17 cellular contexts compared by ENCODE assay signal in genomic region chr10:43801137-43801536, GRCh38.
DNase-seq lines count a peak whose midpoint lies in the region; ATAC-seq and TF ChIP-seq lines count a peak whose summit lies in the region.
"Had no signal": no experiment of that assay in that cellular context is flagged by ENCODE, and none has a peak within 500 bp of the region (broad histone marks: within the 10 kb centered on the region; RNA-seq: fewer than 3 reads in every experiment).

No MANE protein-coding gene starts in this region.

- H3K4me2 ChIP-seq in mesenchymal stem cell (ENCODE audit: low read length, poor library complexity, severe bottlenecking): no peak overlapping the region

- no peak overlapping the region for H2AFZ ChIP-seq in mesenchymal stem cell (ENCODE audit: low read depth, low read length)

- H4K91ac ChIP-seq in mesenchymal stem cell (ENCODE audit: low read length): no peak overlapping the region

- DNase-seq in heart right ventricle (no peak), right atrium auricular region (ENCODE audit: low spot score) (no peak), adipocyte (ENCODE audit: low read depth) (no peak), mesenchymal stem cell (no peak), esophagus muscularis mucosa (ENCODE audit: extremely low spot score) (no peak)
- DNase-seq in activated CD8-positive, alpha-beta memory T cell treated with anti-CD3 and anti-CD28 coated beads, Interleukin-2, amount 50 U/mL, for 48 hours: no peak
- DNase-seq: H7, HFFc6, IMR-90, NCI-H1048, NCI-H1436 treated with DMSO at 0.1 percent for 48 hours, NCI-H2029, NCI-H345 had no signal

- H3K79me1 ChIP-seq in mesenchymal stem cell (replicated peaks; ENCODE audit: low read length, poor library complexity, severe bottlenecking): no peaks in the 10 kb centered on the region

- H3K27ac ChIP-seq in heart right ventricle (peak overlapping the region in 5 of 10 donors; percentile 3 to 66 (median 27)), right atrium auricular region (no peak overlapping the region), mesenchymal stem cell (ENCODE audit: low read length, poor library complexity, severe bottlenecking) (no peak overlapping the region), subcutaneous abdominal adipose tissue (ENCODE audit: low read depth, low read length) (peak overlapping the region; percentile 26), esophagus muscularis mucosa (replicated peaks in 1 of 4) (no peak overlapping the region)
- H3K27ac ChIP-seq: C4-2B, SJSA1 had no signal

- H3K36me3 ChIP-seq in heart right ventricle: no peaks in the 10 kb centered on the region
- no peaks in the 10 kb centered on the region for H3K36me3 ChIP-seq in right atrium auricular region
- no peaks in the 10 kb centered on the region for H3K36me3 ChIP-seq in adipocyte (ENCODE audit: control insufficient read depth, insufficient read depth, low read length, severe bottlenecking)
- no peaks in the 10 kb centered on the region for H3K36me3 ChIP-seq in mesenchymal stem cell (ENCODE audit: control insufficient read depth in 1 of 2, insufficient read depth in 2 of 2, low read depth in 1 of 2, low read length in 2 of 2)
- no peaks in the 10 kb centered on the region for H3K36me3 ChIP-seq in subcutaneous abdominal adipose tissue (ENCODE audit: control insufficient read depth in 5 of 5, insufficient read depth in 5 of 5, low read length in 5 of 5)
- no peaks in the 10 kb centered on the region for H3K36me3 ChIP-seq in esophagus muscularis mucosa
- H3K36me3 ChIP-seq: SJSA1 had no signal

- H3K4me1 ChIP-seq in heart right ventricle (peaks cover 0 to 14% (median 0%) of the 10 kb centered on the region in 9 donors), right atrium auricular region (no peaks in the 10 kb centered on the region), adipocyte (ENCODE audit: control insufficient read depth, insufficient read depth, low read length) (peaks cover 23% of the 10 kb centered on the region), mesenchymal stem cell (ENCODE audit: control insufficient read depth, insufficient read depth, low read depth, low read length) (peaks cover 5% of the 10 kb centered on the region), subcutaneous abdominal adipose tissue (ENCODE audit: control insufficient read depth in 5 of 5, insufficient read depth in 5 of 5, low read length in 5 of 5) (peaks cover 0 to 21% (median 15%) of the 10 kb centered on the region in 5 donors), esophagus muscularis mucosa (no peaks in the 10 kb centered on the region)
- H3K4me1 ChIP-seq: SJSA1 had no signal

- H3K14ac ChIP-seq in mesenchymal stem cell (ENCODE audit: low read length in 2 of 2): no peak overlapping the region

- H2BK120ac ChIP-seq in mesenchymal stem cell (ENCODE audit: low read depth, low read length): no peak overlapping the region

- peak overlapping the region in 1 of 2 experiments; percentile 15 for H3K4ac ChIP-seq in mesenchymal stem cell (ENCODE audit: low read depth in 1 of 2, low read length in 2 of 2)

- peak overlapping the region; percentile 39 for H4K8ac ChIP-seq in mesenchymal stem cell (ENCODE audit: low read length)

- ATAC-seq in heart right ventricle (peak in 5 of 8 donors; percentile 10 to 66 (median 37)), HG02970 (IDR thresholded peaks at IDR 0.05; ENCODE audit: low FRiP score, unreplicated experiment) (no peak)

- no peak overlapping the region for H2BK5ac ChIP-seq in mesenchymal stem cell (ENCODE audit: low read depth, low read length, poor library complexity, severe bottlenecking)

- H2BK15ac ChIP-seq in mesenchymal stem cell (ENCODE audit: low read depth, poor library complexity, severe bottlenecking): no peak overlapping the region

- no peak overlapping the region for H2BK12ac ChIP-seq in mesenchymal stem cell (ENCODE audit: low read length in 2 of 2)

- H3K9ac ChIP-seq in adipocyte (ENCODE audit: low read length): peak overlapping the region; percentile 23
- no peak overlapping the region for H3K9ac ChIP-seq in mesenchymal stem cell (ENCODE audit: low read length)
- H3K9ac ChIP-seq in subcutaneous abdominal adipose tissue (ENCODE audit: low read length in 5 of 5): peak overlapping the region in 1 of 5 donors; percentile 44

- no peak for TF ChIP-seq EP300 in esophagus muscularis mucosa (IDR thresholded peaks at IDR 0.05)

- H2AK5ac ChIP-seq in mesenchymal stem cell (ENCODE audit: low read length, severe bottlenecking): no peak overlapping the region

- H3K27me3 ChIP-seq in heart right ventricle: no peaks in the 10 kb centered on the region
- no peaks in the 10 kb centered on the region for H3K27me3 ChIP-seq in right atrium auricular region
- H3K27me3 ChIP-seq in adipocyte (replicated peaks; ENCODE audit: control insufficient read depth, insufficient read depth, low read length): peaks cover 7% of the 10 kb centered on the region
- H3K27me3 ChIP-seq in mesenchymal stem cell (ENCODE audit: control insufficient read depth in 1 of 2, insufficient read depth in 1 of 2, low read length in 2 of 2): peaks cover 25 to 34% of the 10 kb centered on the region in 2 experiments
- H3K27me3 ChIP-seq in subcutaneous abdominal adipose tissue (ENCODE audit: control insufficient read depth in 5 of 5, insufficient read depth in 4 of 5, low read length in 5 of 5): no peaks in the 10 kb centered on the region
- H3K27me3 ChIP-seq in esophagus muscularis mucosa: peaks cover 0 to 10% (median 0%) of the 10 kb centered on the region in 4 donors

- TF ChIP-seq CTCF in heart right ventricle (IDR thresholded peaks at IDR 0.05) (no peak), right atrium auricular region (IDR thresholded peaks at IDR 0.05) (no peak), esophagus muscularis mucosa (IDR thresholded peaks at IDR 0.05) (no peak)

- WGBS in heart right ventricle, 2 donors: 62 to 77% methylated on average over 4 of the region's 4 CpGs
- WGBS in mesenchymal stem cell: 90% methylated on average over 4 of the region's 4 CpGs
- WGBS in esophagus muscularis mucosa: 63% methylated on average over 4 of the region's 4 CpGs

- intact Hi-C loops in heart right ventricle (cut with DNase I): loop anchor here in 1 of 10 donors (10.0 kb wide), 1 partner anchor 106 kb away; no protein-coding TSS in a partner anchor
- intact Hi-C loops in esophagus muscularis mucosa (cut with DNase I): no loop called here

- H3K18ac ChIP-seq in mesenchymal stem cell (ENCODE audit: low read depth in 1 of 2, low read length in 2 of 2): peak overlapping the region in 1 of 2 experiments; percentile 48

- TF ChIP-seq POLR2A in esophagus muscularis mucosa (IDR thresholded peaks at IDR 0.05; ENCODE audit: low read depth): no peak

- no peak overlapping the region for H3K4me3 ChIP-seq in heart right ventricle
- H3K4me3 ChIP-seq in right atrium auricular region: no peak overlapping the region
- H3K4me3 ChIP-seq in adipocyte (ENCODE audit: low read length): peak overlapping the region; percentile 43
- no peak overlapping the region for H3K4me3 ChIP-seq in mesenchymal stem cell (ENCODE audit: insufficient read depth in 1 of 2, low read depth in 1 of 2, low read length in 2 of 2)
- H3K4me3 ChIP-seq in subcutaneous abdominal adipose tissue (ENCODE audit: low read depth in 1 of 5, low read length in 5 of 5): no peak overlapping the region
- H3K4me3 ChIP-seq in esophagus muscularis mucosa: no peak overlapping the region
- H3K4me3 ChIP-seq: SJSA1 had no signal

- H3K23ac ChIP-seq in mesenchymal stem cell (ENCODE audit: low read length in 2 of 2): no peak overlapping the region

- H3K9me3 ChIP-seq in heart right ventricle (no peaks in the 10 kb centered on the region), right atrium auricular region (no peaks in the 10 kb centered on the region), adipocyte (ENCODE audit: control insufficient read depth, low read length) (no peaks in the 10 kb centered on the region), mesenchymal stem cell (ENCODE audit: control insufficient read depth, low read length) (no peaks in the 10 kb centered on the region), subcutaneous abdominal adipose tissue (ENCODE audit: control insufficient read depth in 5 of 5, low read length in 5 of 5) (no peaks in the 10 kb centered on the region), esophagus muscularis mucosa (no peaks in the 10 kb centered on the region)
- H3K9me3 ChIP-seq: SJSA1 had no signal
